Comparison of ENCODE assay signal across 15 cellular contexts in genomic region chr1:234315588-234315987, GRCh38. TPM values are rescaled to one million over a fixed set of nuclear protein-coding genes. Genes with fewer than 3 reads are reported as not detected.
A peak's percentile ranks its signal among the peaks of the same experiment; 100 is the strongest.
DNase-seq lines count a peak whose midpoint lies in the region; ATAC-seq and TF ChIP-seq lines count a peak whose summit lies in the region.
"Had no signal": no experiment of that assay in that cellular context is flagged by ENCODE, and none has a peak within 500 bp of the region (broad histone marks: within the 10 kb centered on the region; RNA-seq: fewer than 3 reads in every experiment).

No MANE protein-coding gene starts in this region.

- H3K27me3 ChIP-seq in Loucy (ENCODE audit: insufficient read depth, low read length, poor library complexity, severe bottlenecking), result no peaks in the 10 kb centered on the region
- no peaks in the 10 kb centered on the region for H3K27me3 ChIP-seq in H9 (ENCODE audit: insufficient read depth, low read length)

- no peaks in the 10 kb centered on the region for H3K9me2 ChIP-seq in Loucy (replicated peaks; ENCODE audit: low read depth, low read length)

- no peak overlapping the region for H3K14ac ChIP-seq in H9 (ENCODE audit: insufficient read depth, low read length)

- H4K5ac ChIP-seq in H9 (ENCODE audit: insufficient read length, low read depth, low read length), result no peak overlapping the region

- no peak overlapping the region for H3T11ph ChIP-seq in H9 (ENCODE audit: low read length)

- peaks cover 8% of the 10 kb centered on the region; the same call in 1 of the 2 replicates for H3F3A ChIP-seq in Loucy (ENCODE audit: low read depth)

- H2BK15ac ChIP-seq in H9 (ENCODE audit: low read depth, low read length), result no peak overlapping the region

- no peak overlapping the region for H2AK5ac ChIP-seq in H9 (ENCODE audit: insufficient read length, low read length)

- H4K20me1 ChIP-seq in Loucy (ENCODE audit: insufficient read depth, low read length, poor library complexity, severe bottlenecking) (no peaks in the 10 kb centered on the region), H9 (ENCODE audit: control insufficient read depth, insufficient read depth, insufficient read length) (no peaks in the 10 kb centered on the region)

- H3K4me3 ChIP-seq in Loucy (ENCODE audit: low read length, poor library complexity, severe bottlenecking), result peak overlapping the region; percentile 48
- H3K4me3 ChIP-seq: gastroesophageal sphincter, SJCRH30 had no signal

- H3K9ac ChIP-seq in Loucy (ENCODE audit: low read depth, low read length, poor library complexity, severe bottlenecking) (peak overlapping the region; percentile 64), H9 (ENCODE audit: extremely low read depth, insufficient read length, low read length) (no peak overlapping the region)

- no peak for DNase-seq in activated T-cell treated with anti-CD3 and anti-CD28 coated beads, Interleukin-2, amount 50 U/mL, for 24 hours
- DNase-seq in activated T-cell treated with anti-CD3 and anti-CD28 coated beads, Interleukin-2, amount 50 U/mL, for 48 hours, result no peak
- DNase-seq in stimulated activated CD4-positive, alpha-beta T cell treated with anti-CD3 and anti-CD28 coated beads, Interleukin-2, amount 100 ng/mL, for 24 hours, result peak; percentile 30 to 49
- DNase-seq in H9, result no peak
- no peak for DNase-seq in SKM-1 (lab: John Stamatoyannopoulos, UW; ENCODE audit: unreplicated experiment)
- DNase-seq: left ventricle myocardium superior, NCI-H2029, NCI-H510A treated with DMSO at 0.1 percent for 48 hours, posterior cingulate gyrus, SJCRH30, T1000 had no signal

- peak overlapping the region; percentile 83 for H3K27ac Mint-ChIP-seq in activated T-cell treated with anti-CD3 and anti-CD28 coated beads, Interleukin-2, amount 50 U/mL, for 24 hours
- H3K27ac Mint-ChIP-seq in H9, result no peak overlapping the region

- H3K18ac ChIP-seq in H9 (ENCODE audit: insufficient read length, low read depth, low read length), result no peak overlapping the region

- H3K27ac ChIP-seq in angular gyrus (ENCODE audit: low read depth, low read length) (peak overlapping the region; percentile 8), H9 (ENCODE audit: insufficient read length, low read depth, low read length) (no peak overlapping the region)
- H3K27ac ChIP-seq: gastroesophageal sphincter, SJCRH30 had no signal

- H3K56ac ChIP-seq in H9 (ENCODE audit: insufficient read length, low read depth, low read length), result no peak overlapping the region

- H3K23ac ChIP-seq in H9 (ENCODE audit: insufficient read length, low read depth, low read length), result no peak overlapping the region

- H3K4me3 Mint-ChIP-seq in activated T-cell treated with anti-CD3 and anti-CD28 coated beads, Interleukin-2, amount 50 U/mL, for 24 hours, result peak overlapping the region; percentile 28
- no peak overlapping the region for H3K4me3 Mint-ChIP-seq in H9

- no peak overlapping the region for H4K8ac ChIP-seq in H9 (replicated peaks; ENCODE audit: insufficient read length, low read depth, low read length)

- no peak overlapping the region for H3K4ac ChIP-seq in H9 (ENCODE audit: low read depth, low read length)

- no peaks in the 10 kb centered on the region for H3K79me1 ChIP-seq in H9 (ENCODE audit: insufficient read depth, low read depth, low read length, poor library complexity, severe bottlenecking)

- no peak overlapping the region for H2BK120ac ChIP-seq in H9 (ENCODE audit: low read depth, low read length, poor library complexity, severe bottlenecking)

- H3K36me3 Mint-ChIP-seq in activated T-cell treated with anti-CD3 and anti-CD28 coated beads, Interleukin-2, amount 50 U/mL, for 24 hours (ENCODE audit: low read depth), result no peaks in the 10 kb centered on the region
- H3K36me3 Mint-ChIP-seq in H9 (ENCODE audit: insufficient read depth in 1 of 3, low read depth in 3 of 3), result no peaks in the 10 kb centered on the region; a peak in 2 of 7 replicates

- no peaks in the 10 kb centered on the region for H3K23me2 ChIP-seq in H9 (ENCODE audit: insufficient read length, low read depth, low read length, poor library complexity, severe bottlenecking)

- no peaks in the 10 kb centered on the region for H3K9me3 ChIP-seq in Loucy (ENCODE audit: insufficient read depth, low read depth, low read length)
- no peaks in the 10 kb centered on the region for H3K9me3 ChIP-seq in H9 (ENCODE audit: control insufficient read depth, low read depth, low read length)
- H3K9me3 ChIP-seq: gastroesophageal sphincter, SJCRH30 had no signal

- H2BK5ac ChIP-seq in H9 (ENCODE audit: insufficient read length, low read length), result no peak overlapping the region

- H2BK20ac ChIP-seq in H9 (ENCODE audit: low read depth, low read length, poor library complexity, severe bottlenecking), result no peak overlapping the region

- no peaks in the 10 kb centered on the region for H3K79me2 ChIP-seq in Loucy (ENCODE audit: insufficient read depth, low read length)
- no peaks in the 10 kb centered on the region for H3K79me2 ChIP-seq in H9 (ENCODE audit: insufficient read depth, low read length)

- H3K4me1 Mint-ChIP-seq in activated T-cell treated with anti-CD3 and anti-CD28 coated beads, Interleukin-2, amount 50 U/mL, for 24 hours (ENCODE audit: low read depth), result peaks cover 45% of the 10 kb centered on the region
- H3K4me1 Mint-ChIP-seq in H9, result peaks cover 18% of the 10 kb centered on the region in 2 experiments

- WGBS in H9 (ENCODE audit: extremely low coverage, insufficient read length, low lambda C conversion rate), result no CpG with 5 or more reads among the region's 3 CpGs

- TF ChIP-seq CTCF in Loucy (conservative IDR thresholded peaks at IDR 0.05; ENCODE audit: low read length) (no peak), H9 (conservative IDR thresholded peaks at IDR 0.05) (no peak)

- H3K4me1 ChIP-seq in Loucy (ENCODE audit: insufficient read depth, low read length, poor library complexity, severe bottlenecking) (peaks cover 47% of the 10 kb centered on the region), H9 (ENCODE audit: insufficient read depth, low read length) (peaks cover 4% of the 10 kb centered on the region; the same call in 1 of the 2 replicates)
- H3K4me1 ChIP-seq: gastroesophageal sphincter, SJCRH30 had no signal

- no peak for ATAC-seq in HG03196 (IDR thresholded peaks at IDR 0.05; ENCODE audit: unreplicated experiment)
- ATAC-seq: gastroesophageal sphincter, left ventricle myocardium superior had no signal

- H3K36me3 ChIP-seq in Loucy (ENCODE audit: insufficient read depth, low read length), result no peaks in the 10 kb centered on the region
- H3K36me3 ChIP-seq: gastroesophageal sphincter, SJCRH30 had no signal

- peaks cover 28% of the 10 kb centered on the region for H3K27me3 Mint-ChIP-seq in activated T-cell treated with anti-CD3 and anti-CD28 coated beads, Interleukin-2, amount 50 U/mL, for 24 hours
- H3K27me3 Mint-ChIP-seq in H9 (ENCODE audit: low read depth), result peaks cover 10% of the 10 kb centered on the region

- no peak overlapping the region for H4K91ac ChIP-seq in H9 (ENCODE audit: insufficient read length, low read depth, low read length)

- no peaks in the 10 kb centered on the region for H3K9me3 Mint-ChIP-seq in activated T-cell treated with anti-CD3 and anti-CD28 coated beads, Interleukin-2, amount 50 U/mL, for 24 hours
- H3K9me3 Mint-ChIP-seq in H9, result no peaks in the 10 kb centered on the region

- H2BK12ac ChIP-seq in H9 (ENCODE audit: insufficient read length, low read depth, low read length), result no peak overlapping the region

- 0 out of 2 replicates have a peak overlapping the region, but pooled peaks have one; percentile 11 for H2AFZ ChIP-seq in Loucy (ENCODE audit: low read length)
- H2AFZ ChIP-seq in H9 (ENCODE audit: low read length), result no peak overlapping the region

- peak overlapping the region; percentile 76 for H3K4me2 ChIP-seq in Loucy (ENCODE audit: low read depth, low read length, poor library complexity, severe bottlenecking)
- no peak overlapping the region for H3K4me2 ChIP-seq in H9 (ENCODE audit: insufficient read depth, insufficient read length, low read length)

RNA-seq across cellular contexts. Expression of gene COA6, which starts 57.7 kb away (rescaled TPM):
- 42.3 and 50.3 TPM in 2 replicates for total RNA-seq in H9 (2021)

Comparison
In these comparisons a context has a peak if more than half of its experiments do, and no peak if none do; other contexts are left out.
1. DNase-seq: peak in stimulated activated CD4-positive, alpha-beta T cell treated with anti-CD3 and anti-CD28 coated beads, Interleukin-2, amount 100 ng/mL, for 24 hours (2 of 2); none in activated T-cell treated with anti-CD3 and anti-CD28 coated beads, Interleukin-2, amount 50 U/mL, for 24 hours (single experiment), activated T-cell treated with anti-CD3 and anti-CD28 coated beads, Interleukin-2, amount 50 U/mL, for 48 hours (0 of 2), H9 (single experiment) and SKM-1 (single experiment).